ENCODE assay signal across 1 cellular context in genomic region chr5:139638736-139639618, GRCh38.
TF ChIP-seq lines count a peak whose summit lies in the region.

No MANE protein-coding gene starts in this region.

TF ChIP-seq in liver, 16 proteins besides CTCF, POLR2A, EP300 and RAD21 (continued from another document):
- TF ChIP-seq, protein P1, sequence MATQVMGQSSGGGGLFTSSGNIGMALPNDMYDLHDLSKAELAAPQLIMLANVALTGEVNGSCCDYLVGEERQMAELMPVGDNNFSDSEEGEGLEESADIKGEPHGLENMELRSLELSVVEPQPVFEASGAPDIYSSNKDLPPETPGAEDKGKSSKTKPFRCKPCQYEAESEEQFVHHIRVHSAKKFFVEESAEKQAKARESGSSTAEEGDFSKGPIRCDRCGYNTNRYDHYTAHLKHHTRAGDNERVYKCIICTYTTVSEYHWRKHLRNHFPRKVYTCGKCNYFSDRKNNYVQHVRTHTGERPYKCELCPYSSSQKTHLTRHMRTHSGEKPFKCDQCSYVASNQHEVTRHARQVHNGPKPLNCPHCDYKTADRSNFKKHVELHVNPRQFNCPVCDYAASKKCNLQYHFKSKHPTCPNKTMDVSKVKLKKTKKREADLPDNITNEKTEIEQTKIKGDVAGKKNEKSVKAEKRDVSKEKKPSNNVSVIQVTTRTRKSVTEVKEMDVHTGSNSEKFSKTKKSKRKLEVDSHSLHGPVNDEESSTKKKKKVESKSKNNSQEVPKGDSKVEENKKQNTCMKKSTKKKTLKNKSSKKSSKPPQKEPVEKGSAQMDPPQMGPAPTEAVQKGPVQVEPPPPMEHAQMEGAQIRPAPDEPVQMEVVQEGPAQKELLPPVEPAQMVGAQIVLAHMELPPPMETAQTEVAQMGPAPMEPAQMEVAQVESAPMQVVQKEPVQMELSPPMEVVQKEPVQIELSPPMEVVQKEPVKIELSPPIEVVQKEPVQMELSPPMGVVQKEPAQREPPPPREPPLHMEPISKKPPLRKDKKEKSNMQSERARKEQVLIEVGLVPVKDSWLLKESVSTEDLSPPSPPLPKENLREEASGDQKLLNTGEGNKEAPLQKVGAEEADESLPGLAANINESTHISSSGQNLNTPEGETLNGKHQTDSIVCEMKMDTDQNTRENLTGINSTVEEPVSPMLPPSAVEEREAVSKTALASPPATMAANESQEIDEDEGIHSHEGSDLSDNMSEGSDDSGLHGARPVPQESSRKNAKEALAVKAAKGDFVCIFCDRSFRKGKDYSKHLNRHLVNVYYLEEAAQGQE (IDR thresholded peaks at IDR 0.05), result no peak
- TF ChIP-seq GABPA (IDR thresholded peaks at IDR 0.05 in 1 of 2, conservative IDR thresholded peaks at IDR 0.05 in 1 of 2) (no peak), HNF4G (IDR thresholded peaks at IDR 0.05) (no peak), RXRA (IDR thresholded peaks at IDR 0.05) (no peak), FOXA2 (IDR thresholded peaks at IDR 0.05) (no peak), TAF1 (conservative IDR thresholded peaks at IDR 0.05) (no peak)
